In genomic region chr12:58920102-58920955, GRCh38 we compare ENCODE assay signal across 8 cellular contexts. TPM values are rescaled to one million over a fixed set of nuclear protein-coding genes. Genes with fewer than 3 reads are reported as not detected.
DNase-seq lines count a peak whose midpoint lies in the region; ATAC-seq and TF ChIP-seq lines count a peak whose summit lies in the region.

Gene LRIG3 (minus strand): TSS chr12:58920504. CDS start chr12:58920235, 269 bp downstream.

- peaks cover 45% of the 10 kb centered on the region for H3K79me2 ChIP-seq in fibroblast of lung (ENCODE audit: control insufficient read depth, insufficient read depth, low read length)

- peak within 1 kb of the TSS; percentile 76 for H3K4me2 ChIP-seq in fibroblast of lung (ENCODE audit: extremely low read depth, insufficient read depth, low read length)

- H3K36me3 ChIP-seq in fibroblast of lung (ENCODE audit: control insufficient read depth, insufficient read depth, low read length) (no peaks in the 10 kb centered on the region), mucosa of stomach (ENCODE audit: control insufficient read depth, insufficient read depth, low read length) (no peaks in the 10 kb centered on the region), upper lobe of right lung (no peaks in the 10 kb centered on the region)

- ATAC-seq in HG02678 (IDR thresholded peaks at IDR 0.05; ENCODE audit: unreplicated experiment): peak; percentile 91
- peak; percentile 85 for ATAC-seq in WTC11
- ATAC-seq in upper lobe of right lung: peak; percentile 93

- intact Hi-C loops in upper lobe of right lung (cut with DNase I): no loop called here

- H3K27me3 ChIP-seq in fibroblast of lung (ENCODE audit: control insufficient read depth, insufficient read depth, low read length): no peaks in the 10 kb centered on the region
- H3K27me3 ChIP-seq in mucosa of stomach (ENCODE audit: control insufficient read depth, insufficient read depth, low read length): no peaks in the 10 kb centered on the region
- no peaks in the 10 kb centered on the region for H3K27me3 ChIP-seq in upper lobe of right lung

- H4K20me1 ChIP-seq in fibroblast of lung (ENCODE audit: control insufficient read depth, extremely low read depth, insufficient read depth, low read length): no peaks in the 10 kb centered on the region

- H3K27me3 Mint-ChIP-seq in WTC11 (ENCODE audit: low read depth): peaks cover 19% of the 10 kb centered on the region

- peak within 1 kb of the TSS; percentile 82 for H3K4me3 Mint-ChIP-seq in WTC11

- H3K9ac ChIP-seq in fibroblast of lung (ENCODE audit: insufficient read depth, low read length): peak within 1 kb of the TSS; percentile 57
- H3K9ac ChIP-seq in mucosa of stomach (ENCODE audit: low read length): peak within 1 kb of the TSS; percentile 88

- peak within 1 kb of the TSS; percentile 84 for H3K27ac Mint-ChIP-seq in WTC11

- CTCF ChIA-PET in WTC11 (lab: Charles Lee): interaction anchor here (0.7 to 2.4 kb wide), 4 partner anchors 11 to 379 kb away, joined by 3 to 16 read pairs (median 7); no protein-coding TSS in a partner anchor

- peak within 1 kb of the TSS; percentile 73 for H2AFZ ChIP-seq in fibroblast of lung (ENCODE audit: low read length)

- no peaks in the 10 kb centered on the region for H3K9me3 Mint-ChIP-seq in WTC11

- H3K9me3 ChIP-seq in fibroblast of lung (ENCODE audit: control insufficient read depth, insufficient read depth, low read depth, low read length) (no peaks in the 10 kb centered on the region), mucosa of stomach (ENCODE audit: control insufficient read depth, low read length) (no peaks in the 10 kb centered on the region), upper lobe of right lung (no peaks in the 10 kb centered on the region)

- H3K4me3 ChIP-seq in fibroblast of lung (replicated peaks in 1 of 4; ENCODE audit: control extremely low read depth in 1 of 4, insufficient read depth in 1 of 4, low read depth in 3 of 4, low read length in 4 of 4) (peak within 1 kb of the TSS; percentile 75 to 99 (median 90)), mucosa of stomach (ENCODE audit: low read length) (peak within 1 kb of the TSS; percentile 56), upper lobe of right lung (peak within 1 kb of the TSS; percentile 63)

- H3K36me3 Mint-ChIP-seq in WTC11: no peaks in the 10 kb centered on the region

- H3K4me1 Mint-ChIP-seq in WTC11: peaks cover 44% of the 10 kb centered on the region

- H3K27ac ChIP-seq in fibroblast of lung (ENCODE audit: insufficient read depth, low read length) (peak within 1 kb of the TSS; percentile 48), upper lobe of right lung (peak within 1 kb of the TSS; percentile 92)

- POLR2A ChIA-PET in WTC11 (lab: Charles Lee): no interaction called here

- H3K4me1 ChIP-seq in fibroblast of lung (ENCODE audit: control insufficient read depth, extremely low read depth, insufficient read depth, low read length) (no peaks in the 10 kb centered on the region), mucosa of stomach (ENCODE audit: control insufficient read depth, insufficient read depth, low read length) (peaks cover 15% of the 10 kb centered on the region), upper lobe of right lung (peaks cover 2% of the 10 kb centered on the region)

- TF ChIP-seq CTCF in WTC11 (IDR thresholded peaks at IDR 0.05) (no peak), fibroblast of lung (conservative IDR thresholded peaks at IDR 0.05 in 1 of 2, IDR thresholded peaks at IDR 0.05 in 1 of 2; ENCODE audit: low read depth in 1 of 2, low read length in 2 of 2) (no peak), upper lobe of right lung (IDR thresholded peaks at IDR 0.05) (peak; percentile 15)

- DNase-seq in stimulated activated CD4-positive, alpha-beta T cell treated with anti-CD3 and anti-CD28 coated beads, Interleukin-12 subunit alpha, Interleukin-12 subunit beta, amount 100 ng/mL, for 48 hours (ENCODE audit: low read depth in 2 of 3, low spot score in 1 of 3): peak in 2 of 3 donors; percentile 8
- DNase-seq in stimulated activated CD4-positive, alpha-beta T cell treated with anti-CD3 and anti-CD28 coated beads, Interleukin-4, amount 100 ng/mL, for 24 hours: no peak
- DNase-seq in NCI-H1417 treated with DMSO at 0.1 percent for 48 hours (lab: John Stamatoyannopoulos, UW): peak; percentile 56
- DNase-seq in WTC11 (ENCODE audit: low spot score): peak; percentile 79
- peak; percentile 93 for DNase-seq in fibroblast of lung (ENCODE audit: low read depth in 2 of 2)
- peak; percentile 94 for DNase-seq in upper lobe of right lung

TF ChIP-seq in WTC11, 78 proteins besides CTCF, POLR2A, EP300 and RAD21 (continues in another document):
- TF ChIP-seq HMGA2 (CRISPR knock-in tag; IDR thresholded peaks at IDR 0.05): no peak
- TF ChIP-seq ARID4B (CRISPR knock-in tag; IDR thresholded peaks at IDR 0.05; ENCODE audit: borderline replicate concordance): no peak; the same call in 1 of the 2 replicates
- TF ChIP-seq MAX (CRISPR knock-in tag; IDR thresholded peaks at IDR 0.05): peak; percentile 86
- TF ChIP-seq RELA (CRISPR knock-in tag; IDR thresholded peaks at IDR 0.05; ENCODE audit: borderline replicate concordance): 0 out of 2 replicates have a peak, but pooled peaks have one; percentile 27
- TF ChIP-seq ESRRA (CRISPR knock-in tag; IDR thresholded peaks at IDR 0.05; ENCODE audit: borderline replicate concordance): peak; percentile 85
- peak; percentile 96 for TF ChIP-seq USF1 (CRISPR knock-in tag; IDR thresholded peaks at IDR 0.05)
- no peak for TF ChIP-seq ZSCAN18 (CRISPR knock-in tag; IDR thresholded peaks at IDR 0.05)
- TF ChIP-seq ZNF317 (CRISPR knock-in tag; IDR thresholded peaks at IDR 0.05; ENCODE audit: borderline replicate concordance, low read depth): peak; percentile 34; the same call in 1 of the 2 replicates
- 0 out of 2 replicates have a peak, but pooled peaks have one; percentile 40 for TF ChIP-seq E2F1 (CRISPR knock-in tag; IDR thresholded peaks at IDR 0.05)

RNA-seq across cellular contexts. Expression of gene LRIG3, which starts in this region (rescaled TPM):
- total RNA-seq in WTC11 (2021) (7.8 to 13.0 TPM (median 8.5 TPM) in 3 replicates), fibroblast of lung (65.7 and 118 TPM in 2 replicates), upper lobe of right lung (40.5 TPM)
- polyA plus RNA-seq in fibroblast of lung: 26.2 and 37.1 TPM in 2 replicates
- polyA plus RNA-seq in fibroblast of lung (2012): 14.0 and 18.7 TPM in 2 replicates
- polyA minus RNA-seq in fibroblast of lung (ENCODE audit: low replicate concordance): 25.5 and 36.1 TPM in 2 replicates
